In genomic region chr1:147849097-147849873, GRCh38 we compare ENCODE assay signal across 16 cellular contexts. TPM values are rescaled to one million over a fixed set of nuclear protein-coding genes. Genes with fewer than 3 reads are reported as not detected.
A peak's percentile ranks its signal among the peaks of the same experiment; 100 is the strongest.
DNase-seq lines count a peak whose midpoint lies in the region; ATAC-seq and TF ChIP-seq lines count a peak whose summit lies in the region.
"Had no signal": no experiment of that assay in that cellular context is flagged by ENCODE, and none has a peak within 500 bp of the region (broad histone marks: within the 10 kb centered on the region; RNA-seq: fewer than 3 reads in every experiment).

No MANE protein-coding gene starts in this region.

- in situ Hi-C loops in brain microvascular endothelial cell (cut with HindIII; ENCODE audit: low pct_ligation_motif_present, low sequenced_read_pairs): no loop called here

- no peaks in the 10 kb centered on the region for H3K9me3 ChIP-seq in Karpas-422 (ENCODE audit: low read length)
- H3K9me3 ChIP-seq: heart right ventricle, SJSA1 had no signal

- no peaks in the 10 kb centered on the region for H3K79me2 ChIP-seq in Karpas-422 (ENCODE audit: low read length)

- no peak overlapping the region for H3K4me3 ChIP-seq in AG10803 (ENCODE audit: low read length)
- H3K4me3 ChIP-seq in Karpas-422 (ENCODE audit: low read length): no peak overlapping the region
- H3K4me3 ChIP-seq in brain microvascular endothelial cell (ENCODE audit: low read depth, low read length): no peak overlapping the region
- H3K4me3 ChIP-seq: heart right ventricle, SJSA1 had no signal

- H3K4me1 ChIP-seq in Karpas-422 (ENCODE audit: low read length): peaks cover 10% of the 10 kb centered on the region
- H3K4me1 ChIP-seq: SJSA1 had no signal

- H3K27me3 ChIP-seq in Karpas-422 (ENCODE audit: low read length) (no peaks in the 10 kb centered on the region), brain microvascular endothelial cell (replicated peaks) (no peaks in the 10 kb centered on the region)
- H3K27me3 ChIP-seq: heart right ventricle, SJSA1 had no signal

- H3K27ac ChIP-seq in Karpas-422 (ENCODE audit: low read length) (no peak overlapping the region), brain microvascular endothelial cell (no peak overlapping the region), caudate nucleus (ENCODE audit: low read depth, low read length) (no peak overlapping the region)
- H3K27ac ChIP-seq: heart right ventricle, SJSA1 had no signal

- H4K20me1 ChIP-seq in Karpas-422 (ENCODE audit: insufficient read depth, low read depth, low read length): no peaks in the 10 kb centered on the region

- no peak overlapping the region for H3K9ac ChIP-seq in Karpas-422 (ENCODE audit: low read length)

- H3K4me2 ChIP-seq in Karpas-422 (ENCODE audit: low read depth, low read length, poor library complexity, severe bottlenecking): no peak overlapping the region

- no peak for TF ChIP-seq CTCF in AG10803 (conservative IDR thresholded peaks at IDR 0.05; ENCODE audit: low read length)
- TF ChIP-seq CTCF in brain microvascular endothelial cell (IDR thresholded peaks at IDR 0.05; ENCODE audit: low read depth, low read length, missing control alignments): no peak

- DNase-seq in AG10803 (ENCODE audit: low read depth) (peak; percentile 49), Karpas-422 (peak; percentile 52), brain microvascular endothelial cell (peak; percentile 59), iris pigment epithelial cell (ENCODE audit: low read depth) (peak; percentile 70), NCI-H446 treated with DMSO at 0.1 percent for 48 hours (lab: John Stamatoyannopoulos, UW) (no peak), cerebellar cortex (ENCODE audit: low spot score) (no peak), caudate nucleus (lab: John Stamatoyannopoulos, UW) (no peak)
- DNase-seq: activated CD4-positive, alpha-beta T cell treated with anti-CD3 and anti-CD28 coated beads for 48 hours; activated T-cell treated with anti-CD3 and anti-CD28 coated beads, Interleukin-2, amount 50 U/mL, for 1 hour; CD8-positive, alpha-beta T cell; heart right ventricle; NCI-H2171 treated with DMSO at 0.1 percent for 48 hours; stimulated activated naive CD4-positive, alpha-beta T cell had no signal

- no peaks in the 10 kb centered on the region for H3K36me3 ChIP-seq in Karpas-422 (ENCODE audit: insufficient read depth, low read length)
- H3K36me3 ChIP-seq in brain microvascular endothelial cell (replicated peaks): no peaks in the 10 kb centered on the region
- H3K36me3 ChIP-seq: heart right ventricle, SJSA1 had no signal

- H2AFZ ChIP-seq in Karpas-422 (ENCODE audit: low read length): no peak overlapping the region

- ATAC-seq in HG02840 (IDR thresholded peaks at IDR 0.05; ENCODE audit: low FRiP score, unreplicated experiment): no peak
- ATAC-seq: CD8-positive, alpha-beta T cell; heart right ventricle had no signal

- no peaks in the 10 kb centered on the region for H3K9me2 ChIP-seq in Karpas-422 (replicated peaks; ENCODE audit: insufficient read depth, low read length)

RNA-seq across cellular contexts. Expression of gene GJA8, which starts 53.3 kb away (rescaled TPM):
- total RNA-seq in Karpas-422 (2014; rRNA removed; shearing (Covaris generic); ENCODE audit: low replicate concordance): not detected in 2 replicates
- total RNA-seq: CD8-positive, alpha-beta T cell; heart right ventricle; osteocyte; SJSA1 had no signal

Comparison
In these comparisons a context has a peak if more than half of its experiments do, and no peak if none do; other contexts are left out.
1. DNase-seq: peak in AG10803 (single experiment), Karpas-422 (single experiment), brain microvascular endothelial cell (single experiment) and iris pigment epithelial cell (single experiment); none in NCI-H446 treated with DMSO at 0.1 percent for 48 hours (single experiment), cerebellar cortex (single experiment) and caudate nucleus (0 of 61).